Comparison of ENCODE assay signal across 15 cellular contexts in genomic region chr3:63611382-63611781, GRCh38. TPM values are rescaled to one million over a fixed set of nuclear protein-coding genes. Genes with fewer than 3 reads are reported as not detected.
A peak's percentile ranks its signal among the peaks of the same experiment; 100 is the strongest.
DNase-seq lines count a peak whose midpoint lies in the region; ATAC-seq lines count a peak whose summit lies in the region.
"Had no signal": no experiment of that assay in that cellular context is flagged by ENCODE, and none has a peak within 500 bp of the region (broad histone marks: within the 10 kb centered on the region; RNA-seq: fewer than 3 reads in every experiment).

No MANE protein-coding gene starts in this region.

- no peak for ATAC-seq in Right ventricle myocardium superior (ENCODE audit: poor library complexity)
- ATAC-seq: HepG2 had no signal

- intact Hi-C loops in Right ventricle myocardium superior (cut with DNase I), result no loop called here

- DNase-seq in A172 (ENCODE audit: low spot score) (peak; percentile 2), ELR (ENCODE audit: low read depth) (peak; percentile 1), RPMI7951 (ENCODE audit: low read depth) (peak; percentile 10), myocyte (ENCODE audit: low read depth) (peak; percentile 3), GM19238 (ENCODE audit: insufficient read length, low spot score) (no peak), NCI-H1436 (lab: John Stamatoyannopoulos, UW) (no peak), Right ventricle myocardium superior (no peak)
- DNase-seq: BE2C; CD4-positive, alpha-beta memory T cell; DMS79; EL; GDM1; HCEC 1CT had no signal

RNA-seq across cellular contexts. Expression of gene SNTN, which starts 41.1 kb away (rescaled TPM):
- total RNA-seq in A172 (2014; rRNA removed; shearing (Covaris generic)), result not detected in 2 replicates
- total RNA-seq in RPMI7951 (2014; rRNA removed; shearing (Covaris generic)), result not detected in 2 replicates
- total RNA-seq in myocyte (not detected in 2 replicates), Right ventricle myocardium superior (not detected)
- polyA plus RNA-seq in myocyte (2012), result not detected
- total RNA-seq: CD4-positive, alpha-beta memory T cell; H4; HepG2 had no signal
- polyA plus RNA-seq: CD4-positive, alpha-beta memory T cell; HepG2 had no signal

Comparison
In these comparisons a context has a peak if more than half of its experiments do, and no peak if none do; other contexts are left out.
1. DNase-seq: peak in A172 (single experiment), ELR (single experiment), RPMI7951 (single experiment) and myocyte (single experiment); none in GM19238 (single experiment), NCI-H1436 (single experiment) and Right ventricle myocardium superior (single experiment).